ENCODE assay signal across 8 cellular contexts in genomic region chr20:18496740-18497592, GRCh38. TPM values are rescaled to one million over a fixed set of nuclear protein-coding genes. Genes with fewer than 3 reads are reported as not detected.
DNase-seq lines count a peak whose midpoint lies in the region; TF ChIP-seq lines count a peak whose summit lies in the region.

RBBP9 (minus strand) TSS chr20:18497225; CDS start chr20:18497167, 58 bp downstream.

- H3K9me3 ChIP-seq in MM.1S (replicated peaks; ENCODE audit: insufficient read depth, low read length) = no peaks in the 10 kb centered on the region
- no peaks in the 10 kb centered on the region for H3K9me3 ChIP-seq in SK-N-SH
- no peaks in the 10 kb centered on the region for H3K9me3 ChIP-seq in suprapubic skin

- H3K4me3 ChIP-seq in MM.1S (ENCODE audit: low read length) (peak within 1 kb of the TSS; percentile 91), SK-N-SH (ENCODE audit: low read depth in 2 of 2, low read length in 1 of 2) (peak within 1 kb of the TSS; percentile 94 to 95), suprapubic skin (peak within 1 kb of the TSS; percentile 72)

- peak within 1 kb of the TSS; percentile 65; the same call in 1 of the 2 replicates for H3K9ac ChIP-seq in MM.1S (ENCODE audit: low read length)
- peak within 1 kb of the TSS; percentile 77 for H3K9ac ChIP-seq in SK-N-SH

- H3K9me2 ChIP-seq in MM.1S (replicated peaks; ENCODE audit: insufficient read depth, low read length) = no peaks in the 10 kb centered on the region
- no peaks in the 10 kb centered on the region for H3K9me2 ChIP-seq in SK-N-SH

- peak; percentile 92 for DNase-seq in GM03348 (ENCODE audit: low spot score)
- DNase-seq in HCEC 1CT = peak; percentile 80
- DNase-seq in MM.1S = peak; percentile 81
- DNase-seq in SK-N-SH = peak; percentile 92
- DNase-seq in activated naive CD4-positive, alpha-beta T cell treated with anti-CD3 and anti-CD28 coated beads, Interleukin-2, amount 10 ng/mL, durations not matched to agents 7 days and 5 days = peak; percentile 86
- DNase-seq in glomerular endothelial cell (ENCODE audit: extremely low read depth, low read depth, low spot score) = no peak
- peak; percentile 86 for DNase-seq in occipital lobe (lab: John Stamatoyannopoulos, UW)
- DNase-seq in suprapubic skin (ENCODE audit: low spot score in 2 of 2) = peak; percentile 87 to 90

- no peak for TF ChIP-seq POLR2A in suprapubic skin (IDR thresholded peaks at IDR 0.05)

- no peak for TF ChIP-seq RAD21 in SK-N-SH (IDR thresholded peaks at IDR 0.05; ENCODE audit: low read length)

- H3K27ac ChIP-seq in MM.1S (ENCODE audit: low read length) (no peak within 1 kb of the TSS), SK-N-SH (ENCODE audit: low read depth in 2 of 2, low read length in 1 of 2) (peak within 1 kb of the TSS; percentile 49 to 82; a peak in 3 of 4 replicates), suprapubic skin (peak within 1 kb of the TSS; percentile 51)

- TF ChIP-seq CTCF in MM.1S (IDR thresholded peaks at IDR 0.05; ENCODE audit: low read length) = no peak
- TF ChIP-seq CTCF in SK-N-SH (IDR thresholded peaks at IDR 0.05) = no peak
- TF ChIP-seq CTCF in suprapubic skin (IDR thresholded peaks at IDR 0.05) = no peak

- peaks cover 24% of the 10 kb centered on the region for H3K4me1 Mint-ChIP-seq in activated naive CD4-positive, alpha-beta T cell treated with anti-CD3 and anti-CD28 coated beads, Interleukin-2, amount 10 ng/mL, durations not matched to agents 7 days and 5 days

- H4K20me1 ChIP-seq in MM.1S (ENCODE audit: insufficient read depth, low read length) = no peaks in the 10 kb centered on the region
- H4K20me1 ChIP-seq in SK-N-SH (ENCODE audit: insufficient read depth) = no peaks in the 10 kb centered on the region

- H3K4me3 Mint-ChIP-seq in activated naive CD4-positive, alpha-beta T cell treated with anti-CD3 and anti-CD28 coated beads, Interleukin-2, amount 10 ng/mL, durations not matched to agents 7 days and 5 days = peak within 1 kb of the TSS; percentile 96

- CTCF ChIA-PET in SK-N-SH (lab: Yijun Ruan, JAX) = interaction anchor here (0.6 to 2.0 kb wide), 4 partner anchors 10 to 1365 kb away, joined by 3 to 11 read pairs (median 4); partner anchors contain the start of gene SEC23B
- CTCF ChIA-PET in activated naive CD4-positive, alpha-beta T cell treated with anti-CD3 and anti-CD28 coated beads, Interleukin-2, amount 10 ng/mL, durations not matched to agents 7 days and 5 days (lab: Charles Lee) = interaction anchor here (1.6 to 3.1 kb wide), 3 partner anchors 10 to 30 kb away, joined by 3 to 17 read pairs (median 6); partner anchors contain the start of genes DZANK1, POLR3F and SEC23B

- H3K4me1 ChIP-seq in MM.1S (ENCODE audit: low read length) (no peaks in the 10 kb centered on the region), SK-N-SH (ENCODE audit: control insufficient read depth in 1 of 2, insufficient read depth in 2 of 2, low read depth in 1 of 2, low read length in 1 of 2) (peaks cover 5 to 7% of the 10 kb centered on the region in 2 experiments; a peak in 3 of 4 replicates), suprapubic skin (peaks cover 12% of the 10 kb centered on the region)

- POLR2A ChIA-PET in SK-N-SH (lab: Yijun Ruan, JAX) = interaction anchor here (1.1 to 3.2 kb wide), 2 partner anchors 11 to 30 kb away, joined by 5 to 58 read pairs; partner anchors contain the start of genes DZANK1, POLR3F and SEC23B

- peak within 1 kb of the TSS; percentile 84 for H3K27ac Mint-ChIP-seq in activated naive CD4-positive, alpha-beta T cell treated with anti-CD3 and anti-CD28 coated beads, Interleukin-2, amount 10 ng/mL, durations not matched to agents 7 days and 5 days

- H3K79me2 ChIP-seq in MM.1S (ENCODE audit: low read length) = no peaks in the 10 kb centered on the region
- peaks cover 10% of the 10 kb centered on the region for H3K79me2 ChIP-seq in SK-N-SH (ENCODE audit: insufficient read depth)

- no peaks in the 10 kb centered on the region for H3K27me3 ChIP-seq in MM.1S (replicated peaks; ENCODE audit: insufficient read depth, low read length)
- H3K27me3 ChIP-seq in SK-N-SH (ENCODE audit: insufficient read depth) = no peaks in the 10 kb centered on the region
- no peaks in the 10 kb centered on the region for H3K27me3 ChIP-seq in suprapubic skin

- no peaks in the 10 kb centered on the region for H3F3A ChIP-seq in MM.1S (ENCODE audit: insufficient read depth, low read length)
- peaks cover 5% of the 10 kb centered on the region for H3F3A ChIP-seq in SK-N-SH (replicated peaks; ENCODE audit: insufficient read depth)

- TF ChIP-seq EP300 in SK-N-SH (IDR thresholded peaks at IDR 0.05; ENCODE audit: borderline replicate concordance in 1 of 2, low read depth in 1 of 2, low read length in 1 of 2) = no peak
- no peak for TF ChIP-seq EP300 in suprapubic skin (IDR thresholded peaks at IDR 0.05)

- H2AFZ ChIP-seq in MM.1S (ENCODE audit: low read length) = peak within 1 kb of the TSS; percentile 95
- peak within 1 kb of the TSS; percentile 99 for H2AFZ ChIP-seq in SK-N-SH (ENCODE audit: low read depth)

- peaks cover 3% of the 10 kb centered on the region for H3K27me3 Mint-ChIP-seq in activated naive CD4-positive, alpha-beta T cell treated with anti-CD3 and anti-CD28 coated beads, Interleukin-2, amount 10 ng/mL, durations not matched to agents 7 days and 5 days

- H3K36me3 Mint-ChIP-seq in activated naive CD4-positive, alpha-beta T cell treated with anti-CD3 and anti-CD28 coated beads, Interleukin-2, amount 10 ng/mL, durations not matched to agents 7 days and 5 days = peaks cover 10% of the 10 kb centered on the region

- H3K9me3 Mint-ChIP-seq in activated naive CD4-positive, alpha-beta T cell treated with anti-CD3 and anti-CD28 coated beads, Interleukin-2, amount 10 ng/mL, durations not matched to agents 7 days and 5 days = no peaks in the 10 kb centered on the region

- peak within 1 kb of the TSS; percentile 42 for H3K4me2 ChIP-seq in MM.1S (ENCODE audit: low read depth, low read length)
- peak within 1 kb of the TSS; percentile 89 for H3K4me2 ChIP-seq in SK-N-SH

- H3K36me3 ChIP-seq in MM.1S (replicated peaks; ENCODE audit: insufficient read depth, low read length) = no peaks in the 10 kb centered on the region
- peaks cover 4 to 17% of the 10 kb centered on the region in 2 experiments for H3K36me3 ChIP-seq in SK-N-SH (replicated peaks in 1 of 2; ENCODE audit: control insufficient read depth in 1 of 2, insufficient read depth in 2 of 2, low read length in 1 of 2)
- peaks cover 13% of the 10 kb centered on the region for H3K36me3 ChIP-seq in suprapubic skin

- 2% methylated on average over 30 of the region's 31 CpGs for WGBS in SK-N-SH (ENCODE audit: low lambda C conversion rate)
- 2% methylated on average over 23 of the region's 31 CpGs for WGBS in suprapubic skin

TF ChIP-seq in SK-N-SH, 30 proteins besides CTCF, POLR2A, EP300 and RAD21 (continues in another document):
- TF ChIP-seq PBX3 (IDR thresholded peaks at IDR 0.05) (no peak), REST (IDR thresholded peaks at IDR 0.05; ENCODE audit: low read depth, low read length) (no peak), IRF3 (IDR thresholded peaks at IDR 0.05; ENCODE audit: low read depth, low read length) (no peak), MEF2A (IDR thresholded peaks at IDR 0.05; ENCODE audit: borderline replicate concordance, low read depth) (no peak), RFX5 (IDR thresholded peaks at IDR 0.05; ENCODE audit: low read length) (no peak), GABPA (IDR thresholded peaks at IDR 0.05; ENCODE audit: low read depth) (peak; percentile 69)

RNA-seq across cellular contexts. Expression of gene RBBP9, which starts in this region (rescaled TPM):
- 7.5 and 10.1 TPM in 2 replicates for polyA plus RNA-seq in SK-N-SH (2012; rRNA removed)
- polyA plus RNA-seq in SK-N-SH (2012; cell fraction: cytosol; rRNA removed) = 9.5 and 12.0 TPM in 2 replicates
- 2.8 and 9.1 TPM in 2 replicates for polyA plus RNA-seq in SK-N-SH (2012; cell fraction: nucleus; rRNA removed)
- total RNA-seq in glomerular endothelial cell (12.0 and 20.0 TPM in 2 replicates), occipital lobe (28.4 TPM), suprapubic skin (10 to 100 TPM; 17.7 to 32.9 (median 19.1) TPM)
